In the genomic region with DNA sequence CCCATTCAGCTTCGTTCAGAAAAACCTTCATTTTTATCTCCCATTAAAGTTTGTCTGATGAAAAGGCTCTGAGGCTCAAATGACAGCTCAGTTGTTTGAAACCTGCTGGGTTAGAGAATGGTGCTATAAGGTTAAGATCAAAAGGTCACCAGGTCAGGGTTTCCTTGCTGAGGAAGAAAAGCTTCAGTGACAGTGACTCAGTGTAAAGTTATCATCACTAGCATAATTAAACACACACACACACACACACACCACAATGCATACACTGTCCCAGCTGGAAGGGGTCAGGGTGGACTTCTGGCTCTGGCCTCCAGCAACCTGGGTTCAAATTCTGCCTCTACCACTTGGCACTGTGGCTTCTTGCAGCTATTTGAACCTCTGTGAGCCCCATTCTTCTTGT, we compare ENCODE assay signal across 14 cellular contexts. TPM values are rescaled to one million over a fixed set of nuclear protein-coding genes. Genes with fewer than 3 reads are reported as not detected.
DNase-seq lines count a peak whose midpoint lies in the region; ATAC-seq and TF ChIP-seq lines count a peak whose summit lies in the region.
"Had no signal": no experiment of that assay in that cellular context is flagged by ENCODE, and none has a peak within 500 bp of the region (broad histone marks: within the 10 kb centered on the region; RNA-seq: fewer than 3 reads in every experiment).

No MANE protein-coding gene starts in this region.

- H3K4me1 Mint-ChIP-seq in stimulated activated naive CD8-positive, alpha-beta T cell treated with anti-CD3 and anti-CD28 coated beads, Interleukin-15, amount 100 ng/mL, for 72 hours, result peaks cover 4% of the 10 kb centered on the region
- peaks cover 19% of the 10 kb centered on the region for H3K4me1 Mint-ChIP-seq in progenitor cell of endocrine pancreas (ENCODE audit: low read depth)
- H3K4me1 Mint-ChIP-seq: CD8-positive, alpha-beta memory T cell; H9 had no signal

- peaks cover 0 to 12% of the 10 kb centered on the region in 2 experiments; a peak in 1 of 4 replicates for H3K4me1 ChIP-seq in HCT116 (ENCODE audit: control insufficient read depth in 1 of 2, insufficient read depth in 2 of 2, low read length in 2 of 2)

- no peaks in the 10 kb centered on the region for H3K9me3 Mint-ChIP-seq in stimulated activated naive CD8-positive, alpha-beta T cell treated with anti-CD3 and anti-CD28 coated beads, Interleukin-15, amount 100 ng/mL, for 72 hours
- H3K9me3 Mint-ChIP-seq in progenitor cell of endocrine pancreas (ENCODE audit: low read depth), result no peaks in the 10 kb centered on the region
- H3K9me3 Mint-ChIP-seq: CD8-positive, alpha-beta memory T cell; HFFc6 had no signal

- no peaks in the 10 kb centered on the region for H3K79me2 ChIP-seq in HCT116 (ENCODE audit: insufficient read depth, low read length)

- ATAC-seq in stimulated activated naive CD8-positive, alpha-beta T cell treated with anti-CD3 and anti-CD28 coated beads, Interleukin-15, Interleukin-2, amounts not matched to agents 100 U/mL and 50 U/mL, for 24 hours, result peak; percentile 68
- ATAC-seq in stimulated activated naive CD8-positive, alpha-beta T cell treated with anti-CD3 and anti-CD28 coated beads, Interleukin-15, amount 100 ng/mL, for 72 hours, result no peak
- ATAC-seq in HCT116, result peak; percentile 54; the same call in 1 of the 2 replicates
- peak; percentile 42 for ATAC-seq in left colon
- ATAC-seq in GM21723 (IDR thresholded peaks at IDR 0.05; ENCODE audit: unreplicated experiment), result no peak
- ATAC-seq: GM12878 had no signal

- no peak for TF ChIP-seq CTCF in HCT116 (IDR thresholded peaks at IDR 0.05 in 2 of 3, conservative IDR thresholded peaks at IDR 0.05 in 1 of 3; ENCODE audit: borderline replicate concordance in 1 of 3, insufficient read depth in 1 of 3, low read depth in 2 of 3, low read length in 2 of 3)
- TF ChIP-seq CTCF in progenitor cell of endocrine pancreas (IDR thresholded peaks at IDR 0.05; ENCODE audit: unreplicated experiment), result no peak

- RAD21 ChIA-PET in HCT116 (lab: Charles Lee; ENCODE audit: low non-redundant PET in 1 of 2, low total read pairs in 2 of 2, uncharacterized antibody in 2 of 2, unreplicated experiment in 2 of 2), result no interaction called here

- H3K27ac ChIP-seq in HCT116 (ENCODE audit: low read depth, low read length), result no peak overlapping the region

- H3K27me3 ChIP-seq in HCT116 (ENCODE audit: insufficient read depth, low read length), result no peaks in the 10 kb centered on the region

- no peaks in the 10 kb centered on the region for H3K36me3 ChIP-seq in HCT116 (ENCODE audit: control insufficient read depth in 1 of 2, insufficient read depth in 2 of 2, low read length in 2 of 2)

- H2AFZ ChIP-seq in HCT116 (ENCODE audit: low read depth, low read length, poor library complexity, severe bottlenecking), result no peak overlapping the region

- H3K4me2 ChIP-seq in HCT116 (ENCODE audit: low read length), result no peak overlapping the region

- POLR2A ChIA-PET in HCT116 (lab: Charles Lee), result no interaction called here

- no peak overlapping the region for H3K4me3 ChIP-seq in HCT116 (replicated peaks in 1 of 2; ENCODE audit: low read depth in 1 of 2, low read length in 2 of 2)
- H3K4me3 ChIP-seq: GM12878 had no signal

- no peak overlapping the region for H3K27ac Mint-ChIP-seq in stimulated activated naive CD8-positive, alpha-beta T cell treated with anti-CD3 and anti-CD28 coated beads, Interleukin-15, amount 100 ng/mL, for 72 hours
- peak overlapping the region; percentile 35 for H3K27ac Mint-ChIP-seq in progenitor cell of endocrine pancreas
- H3K27ac Mint-ChIP-seq: CD8-positive, alpha-beta memory T cell; H9; HFFc6 had no signal

- no peaks in the 10 kb centered on the region for H3K9me3 ChIP-seq in HCT116 (ENCODE audit: control insufficient read depth in 1 of 2, insufficient read depth in 1 of 2, low read depth in 1 of 2, low read length in 2 of 2)

- H3K4me3 Mint-ChIP-seq in stimulated activated naive CD8-positive, alpha-beta T cell treated with anti-CD3 and anti-CD28 coated beads, Interleukin-15, amount 100 ng/mL, for 72 hours, result no peak overlapping the region
- no peak overlapping the region for H3K4me3 Mint-ChIP-seq in progenitor cell of endocrine pancreas (ENCODE audit: low read depth)
- H3K4me3 Mint-ChIP-seq: CD8-positive, alpha-beta memory T cell; H9; HFFc6 had no signal

- BruUV-seq in HCT116 (replicated peaks; lab: Mats Ljungman, UMichigan), result no TSS peak

- CTCF ChIA-PET in HCT116 (lab: Charles Lee), result no interaction called here

- DNase-seq in stimulated activated naive CD8-positive, alpha-beta T cell treated with anti-CD3 and anti-CD28 coated beads, Interleukin-15, Interleukin-2, amounts not matched to agents 100 U/mL and 50 U/mL, for 24 hours, result no peak
- DNase-seq in stimulated activated naive CD8-positive, alpha-beta T cell treated with anti-CD3 and anti-CD28 coated beads, Interleukin-15, amount 100 ng/mL, for 72 hours, result no peak
- DNase-seq in HCT116 (ENCODE audit: low read depth, low spot score) (no peak), left colon (no peak), progenitor cell of endocrine pancreas (ENCODE audit: low spot score, unreplicated experiment) (no peak), NCI-H1417 (lab: John Stamatoyannopoulos, UW) (no peak), LoVo (ENCODE audit: low spot score) (no peak)
- DNase-seq: CD8-positive, alpha-beta memory T cell; GOT3; H9; HFFc6 had no signal

- no peaks in the 10 kb centered on the region for H4K20me1 ChIP-seq in HCT116 (ENCODE audit: insufficient read depth)

- no peaks in the 10 kb centered on the region for H3K27me3 Mint-ChIP-seq in stimulated activated naive CD8-positive, alpha-beta T cell treated with anti-CD3 and anti-CD28 coated beads, Interleukin-15, amount 100 ng/mL, for 72 hours
- H3K27me3 Mint-ChIP-seq in progenitor cell of endocrine pancreas, result no peaks in the 10 kb centered on the region

- H3K9me2 ChIP-seq in HCT116 (ENCODE audit: insufficient read depth), result no peaks in the 10 kb centered on the region

- no peak overlapping the region for H3K9ac ChIP-seq in HCT116 (ENCODE audit: low read length)

- intact Hi-C loops in HCT116 (cut with micrococcal nuclease), result no loop called here
- intact Hi-C loops in left colon (cut with DNase I, micrococcal nuclease), result no loop called here

- no peak for TF ChIP-seq POLR2A in HCT116 (IDR thresholded peaks at IDR 0.05; ENCODE audit: borderline replicate concordance, extremely low read depth, insufficient read depth, insufficient read length)

- H3K36me3 Mint-ChIP-seq in progenitor cell of endocrine pancreas (ENCODE audit: insufficient read depth), result no peaks in the 10 kb centered on the region
- H3K36me3 Mint-ChIP-seq: CD8-positive, alpha-beta memory T cell had no signal

- no peak for TF ChIP-seq RAD21 in HCT116 (IDR thresholded peaks at IDR 0.05; ENCODE audit: low read depth)

TF ChIP-seq in HCT116, 20 proteins besides CTCF, POLR2A, EP300 and RAD21:
- TF ChIP-seq ELF1 (IDR thresholded peaks at IDR 0.05; ENCODE audit: borderline replicate concordance, low read depth) (no peak), SP1 (IDR thresholded peaks at IDR 0.05; ENCODE audit: low read depth) (no peak), TCF7L2 (IDR thresholded peaks at IDR 0.05; ENCODE audit: borderline replicate concordance, extremely low read depth, insufficient read depth, insufficient read length) (peak; percentile 58), ZNF274 (IDR thresholded peaks at IDR 0.05; ENCODE audit: low read depth, low read length) (no peak)
- TF ChIP-seq, protein P1, sequence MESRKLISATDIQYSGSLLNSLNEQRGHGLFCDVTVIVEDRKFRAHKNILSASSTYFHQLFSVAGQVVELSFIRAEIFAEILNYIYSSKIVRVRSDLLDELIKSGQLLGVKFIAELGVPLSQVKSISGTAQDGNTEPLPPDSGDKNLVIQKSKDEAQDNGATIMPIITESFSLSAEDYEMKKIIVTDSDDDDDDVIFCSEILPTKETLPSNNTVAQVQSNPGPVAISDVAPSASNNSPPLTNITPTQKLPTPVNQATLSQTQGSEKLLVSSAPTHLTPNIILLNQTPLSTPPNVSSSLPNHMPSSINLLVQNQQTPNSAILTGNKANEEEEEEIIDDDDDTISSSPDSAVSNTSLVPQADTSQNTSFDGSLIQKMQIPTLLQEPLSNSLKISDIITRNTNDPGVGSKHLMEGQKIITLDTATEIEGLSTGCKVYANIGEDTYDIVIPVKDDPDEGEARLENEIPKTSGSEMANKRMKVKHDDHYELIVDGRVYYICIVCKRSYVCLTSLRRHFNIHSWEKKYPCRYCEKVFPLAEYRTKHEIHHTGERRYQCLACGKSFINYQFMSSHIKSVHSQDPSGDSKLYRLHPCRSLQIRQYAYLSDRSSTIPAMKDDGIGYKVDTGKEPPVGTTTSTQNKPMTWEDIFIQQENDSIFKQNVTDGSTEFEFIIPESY (IDR thresholded peaks at IDR 0.05; ENCODE audit: extremely low read depth, insufficient replicate concordance, low read length), result no peak
- TF ChIP-seq, protein P2, sequence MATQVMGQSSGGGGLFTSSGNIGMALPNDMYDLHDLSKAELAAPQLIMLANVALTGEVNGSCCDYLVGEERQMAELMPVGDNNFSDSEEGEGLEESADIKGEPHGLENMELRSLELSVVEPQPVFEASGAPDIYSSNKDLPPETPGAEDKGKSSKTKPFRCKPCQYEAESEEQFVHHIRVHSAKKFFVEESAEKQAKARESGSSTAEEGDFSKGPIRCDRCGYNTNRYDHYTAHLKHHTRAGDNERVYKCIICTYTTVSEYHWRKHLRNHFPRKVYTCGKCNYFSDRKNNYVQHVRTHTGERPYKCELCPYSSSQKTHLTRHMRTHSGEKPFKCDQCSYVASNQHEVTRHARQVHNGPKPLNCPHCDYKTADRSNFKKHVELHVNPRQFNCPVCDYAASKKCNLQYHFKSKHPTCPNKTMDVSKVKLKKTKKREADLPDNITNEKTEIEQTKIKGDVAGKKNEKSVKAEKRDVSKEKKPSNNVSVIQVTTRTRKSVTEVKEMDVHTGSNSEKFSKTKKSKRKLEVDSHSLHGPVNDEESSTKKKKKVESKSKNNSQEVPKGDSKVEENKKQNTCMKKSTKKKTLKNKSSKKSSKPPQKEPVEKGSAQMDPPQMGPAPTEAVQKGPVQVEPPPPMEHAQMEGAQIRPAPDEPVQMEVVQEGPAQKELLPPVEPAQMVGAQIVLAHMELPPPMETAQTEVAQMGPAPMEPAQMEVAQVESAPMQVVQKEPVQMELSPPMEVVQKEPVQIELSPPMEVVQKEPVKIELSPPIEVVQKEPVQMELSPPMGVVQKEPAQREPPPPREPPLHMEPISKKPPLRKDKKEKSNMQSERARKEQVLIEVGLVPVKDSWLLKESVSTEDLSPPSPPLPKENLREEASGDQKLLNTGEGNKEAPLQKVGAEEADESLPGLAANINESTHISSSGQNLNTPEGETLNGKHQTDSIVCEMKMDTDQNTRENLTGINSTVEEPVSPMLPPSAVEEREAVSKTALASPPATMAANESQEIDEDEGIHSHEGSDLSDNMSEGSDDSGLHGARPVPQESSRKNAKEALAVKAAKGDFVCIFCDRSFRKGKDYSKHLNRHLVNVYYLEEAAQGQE (IDR thresholded peaks at IDR 0.05; ENCODE audit: low read depth), result no peak

RNA-seq across cellular contexts. Expression of gene KANK1, which starts 8.8 kb away (rescaled TPM):
- total RNA-seq in HCT116 (2021; ENCODE audit: unreplicated experiment) (12.1 TPM), left colon (10 to 100 TPM; 29.1 to 30.2 TPM), progenitor cell of endocrine pancreas (48.2 and 48.6 TPM in 2 replicates)
- 9.6 and 10.1 TPM in 2 replicates for polyA plus RNA-seq in HCT116 (2012)
- total RNA-seq: G401 had no signal

Comparison
In these comparisons a context has a peak if more than half of its experiments do, and no peak if none do; other contexts are left out.
1. ATAC-seq: peak in stimulated activated naive CD8-positive, alpha-beta T cell treated with anti-CD3 and anti-CD28 coated beads, Interleukin-15, Interleukin-2, amounts not matched to agents 100 U/mL and 50 U/mL, for 24 hours (single experiment), HCT116 (single experiment) and left colon (single experiment); none in stimulated activated naive CD8-positive, alpha-beta T cell treated with anti-CD3 and anti-CD28 coated beads, Interleukin-15, amount 100 ng/mL, for 72 hours (single experiment) and GM21723 (single experiment).